Comparison of ENCODE assay signal across 9 cellular contexts in genomic region chr16:25707982-25708583, GRCh38. TPM values are rescaled to one million over a fixed set of nuclear protein-coding genes. Genes with fewer than 3 reads are reported as not detected.
A peak's percentile ranks its signal among the peaks of the same experiment; 100 is the strongest.
DNase-seq lines count a peak whose midpoint lies in the region; TF ChIP-seq lines count a peak whose summit lies in the region.
"Had no signal": no experiment of that assay in that cellular context is flagged by ENCODE, and none has a peak within 500 bp of the region (broad histone marks: within the 10 kb centered on the region; RNA-seq: fewer than 3 reads in every experiment).

No MANE protein-coding gene starts in this region.

- H3K9ac ChIP-seq in neural cell (ENCODE audit: low read length) = no peak overlapping the region

- H3K9me2 ChIP-seq in neural cell (ENCODE audit: insufficient read depth, low read length) = no peaks in the 10 kb centered on the region

- H3K27me3 ChIP-seq in neural cell (ENCODE audit: insufficient read depth, low read depth, low read length) = no peaks in the 10 kb centered on the region

- H3K79me2 ChIP-seq in neural cell (replicated peaks; ENCODE audit: insufficient read depth, low read length) = no peaks in the 10 kb centered on the region

- no peaks in the 10 kb centered on the region for H3F3A ChIP-seq in neural cell (ENCODE audit: insufficient read depth, low read length, poor library complexity, severe bottlenecking)

- no peaks in the 10 kb centered on the region for H4K20me1 ChIP-seq in neural cell (ENCODE audit: insufficient read depth)

- H3K36me3 ChIP-seq in neural cell (ENCODE audit: insufficient read depth, low read length) = no peaks in the 10 kb centered on the region

- peak; percentile 77 for DNase-seq in NCI-H82 (lab: John Stamatoyannopoulos, UW)
- DNase-seq in NCI-H82 treated with DMSO at 0.1 percent for 48 hours (lab: John Stamatoyannopoulos, UW; ENCODE audit: unreplicated experiment) = no peak
- DNase-seq in astrocyte of the hippocampus (ENCODE audit: low read depth, low spot score) = peak; percentile 30
- no peak for DNase-seq in amniotic stem cell (lab: John Stamatoyannopoulos, UW)
- no peak for DNase-seq in NCI-H2107 (lab: John Stamatoyannopoulos, UW)
- DNase-seq in activated gamma-delta T cell (lab: John Stamatoyannopoulos, UW) = no peak

- TF ChIP-seq EP300 in neural cell (conservative IDR thresholded peaks at IDR 0.05; ENCODE audit: poor library complexity, severe bottlenecking) = no peak

- no peaks in the 10 kb centered on the region for H3K9me3 ChIP-seq in neural cell (ENCODE audit: low read length)
- H3K9me3 ChIP-seq: Caco-2 had no signal

- no peak overlapping the region for H3K4me2 ChIP-seq in neural cell (ENCODE audit: low read length)

- TF ChIP-seq CTCF in LNCAP (IDR thresholded peaks at IDR 0.05) = peak; percentile 67
- TF ChIP-seq CTCF in neural cell (IDR thresholded peaks at IDR 0.05; ENCODE audit: poor library complexity, severe bottlenecking) = peak; percentile 35

- H3K4me3 ChIP-seq in neural cell (ENCODE audit: low read length) = no peak overlapping the region

- no peak overlapping the region for H3K27ac ChIP-seq in neural cell (ENCODE audit: low read length)

- no peak for TF ChIP-seq RAD21 in neural cell (conservative IDR thresholded peaks at IDR 0.05)

- H2AFZ ChIP-seq in neural cell (ENCODE audit: low read depth, low read length) = no peak overlapping the region

TF ChIP-seq in neural cell, 6 proteins besides CTCF, POLR2A, EP300 and RAD21:
- TF ChIP-seq EZH2 (IDR thresholded peaks at IDR 0.05; ENCODE audit: borderline replicate concordance, insufficient read depth, low read length, poor library complexity, severe bottlenecking) = no peak
- TF ChIP-seq SMC3 (conservative IDR thresholded peaks at IDR 0.05; ENCODE audit: poor library complexity) = no peak
- TF ChIP-seq POLR2AphosphoS5 (IDR thresholded peaks at IDR 0.05) = no peak
- no peak for TF ChIP-seq TAF1 (IDR thresholded peaks at IDR 0.05; ENCODE audit: low read depth)
- TF ChIP-seq REST (IDR thresholded peaks at IDR 0.05; ENCODE audit: borderline replicate concordance) = no peak
- no peak for TF ChIP-seq MXI1 (conservative IDR thresholded peaks at IDR 0.05; ENCODE audit: poor library complexity, severe bottlenecking)

RNA-seq across cellular contexts. Expression of gene HS3ST4, which starts 16.3 kb away (rescaled TPM):
- 13.0 and 14.9 TPM in 2 replicates for polyA plus RNA-seq in neural cell
- polyA minus RNA-seq in neural cell = 17.5 and 17.8 TPM in 2 replicates

Comparison
In these comparisons a context has a peak if more than half of its experiments do, and no peak if none do; other contexts are left out.
1. DNase-seq: peak in NCI-H82 (single experiment) and astrocyte of the hippocampus (single experiment); none in NCI-H82 treated with DMSO at 0.1 percent for 48 hours (single experiment), amniotic stem cell (single experiment), NCI-H2107 (single experiment) and activated gamma-delta T cell (single experiment).